In genomic region chr7:93004906-93005305, GRCh38 we compare ENCODE assay signal across 8 cellular contexts.
"Had no signal": no experiment of that assay in that cellular context is flagged by ENCODE, and none has a peak within 500 bp of the region (broad histone marks: within the 10 kb centered on the region; RNA-seq: fewer than 3 reads in every experiment).

No MANE protein-coding gene starts in this region.

- H3K27ac Mint-ChIP-seq: H9 had no signal

- H3K27ac ChIP-seq: GM23248 had no signal

- H3K4me1 Mint-ChIP-seq: H9 had no signal

- H2AFZ ChIP-seq: GM23248 had no signal

- H3K4me3 Mint-ChIP-seq: H9 had no signal

- FAIRE-seq: H54, HTR-8/SVneo had no signal

- H3K9ac ChIP-seq: GM23248 had no signal

- DNase-seq: GM23248, GOT3, H9, HCEC 1CT, IMR-90, KBM-7 had no signal

- H3K4me3 ChIP-seq: GM23248 had no signal

- H3K9me3 Mint-ChIP-seq: H9 had no signal
